ENCODE assay signal across 9 cellular contexts in genomic region chr11:66337103-66337899, GRCh38. TPM values are rescaled to one million over a fixed set of nuclear protein-coding genes. Genes with fewer than 3 reads are reported as not detected.
DNase-seq lines count a peak whose midpoint lies in the region; ATAC-seq, FAIRE-seq and TF ChIP-seq lines count a peak whose summit lies in the region.
"Had no signal": no experiment of that assay in that cellular context is flagged by ENCODE, and none has a peak within 500 bp of the region (broad histone marks: within the 10 kb centered on the region; RNA-seq: fewer than 3 reads in every experiment).

No MANE protein-coding gene starts in this region.

- peaks cover 32% of the 10 kb centered on the region for H3K79me2 ChIP-seq in astrocyte (ENCODE audit: insufficient read depth, low read length)

- 50 to 59% methylated on average over 18 of the region's 18 CpGs for WGBS in aorta, 2 donors

- H3K36me3 ChIP-seq in cardiac muscle cell: peaks cover 12% of the 10 kb centered on the region
- H3K36me3 ChIP-seq in astrocyte (ENCODE audit: insufficient read depth, low read length): peaks cover 6% of the 10 kb centered on the region
- peaks cover 0 to 8% of the 10 kb centered on the region in 2 donors for H3K36me3 ChIP-seq in aorta (ENCODE audit: control insufficient read depth in 1 of 2, insufficient read depth in 2 of 2, low read length in 1 of 2)

- H3K4me1 ChIP-seq in cardiac muscle cell (ENCODE audit: low read depth) (peaks cover 4% of the 10 kb centered on the region), astrocyte (ENCODE audit: insufficient read depth, low read length) (peaks cover 47% of the 10 kb centered on the region), aorta (ENCODE audit: control insufficient read depth in 1 of 2, insufficient read depth in 2 of 2, low read length in 2 of 2) (no peaks in the 10 kb centered on the region)

- ATAC-seq in left cardiac atrium (no peak), aorta (ENCODE audit: low FRiP score) (no peak)

- TF ChIP-seq CTCF in cardiac muscle cell (IDR thresholded peaks at IDR 0.05; ENCODE audit: low read depth, low read length): no peak
- TF ChIP-seq CTCF in astrocyte (IDR thresholded peaks at IDR 0.05; ENCODE audit: insufficient read depth, low read depth, low read length): no peak

- no peak overlapping the region for H2AFZ ChIP-seq in astrocyte (ENCODE audit: low read depth, low read length)

- peak overlapping the region; percentile 99 for H3K4me2 ChIP-seq in astrocyte (ENCODE audit: low read length)

- peak overlapping the region; percentile 88 for H3K4me3 Mint-ChIP-seq in astrocyte (ENCODE audit: unreplicated experiment)

- H3K27me3 ChIP-seq in cardiac muscle cell (no peaks in the 10 kb centered on the region), astrocyte (ENCODE audit: insufficient read depth, low read length) (no peaks in the 10 kb centered on the region), layer of hippocampus (ENCODE audit: control insufficient read depth, insufficient read depth, low read length) (no peaks in the 10 kb centered on the region), aorta (ENCODE audit: control insufficient read depth in 1 of 2, insufficient read depth in 2 of 2, low read length in 1 of 2) (no peaks in the 10 kb centered on the region)
- H3K27me3 ChIP-seq: tibial artery had no signal

- H3K9me3 ChIP-seq in cardiac muscle cell (ENCODE audit: low read depth): no peaks in the 10 kb centered on the region
- H3K9me3 ChIP-seq in astrocyte (ENCODE audit: insufficient read depth, low read depth, low read length): no peaks in the 10 kb centered on the region
- H3K9me3 ChIP-seq in aorta (ENCODE audit: control insufficient read depth, low read length): no peaks in the 10 kb centered on the region
- H3K9me3 ChIP-seq: tibial artery had no signal

- intact Hi-C loops in left cardiac atrium (cut with DNase I): no loop called here
- intact Hi-C loops in aorta (cut with DNase I): no loop called here

- no peaks in the 10 kb centered on the region for H3K27me3 Mint-ChIP-seq in astrocyte (ENCODE audit: low read depth, unreplicated experiment)

- H3K9me3 Mint-ChIP-seq in astrocyte (ENCODE audit: unreplicated experiment): no peaks in the 10 kb centered on the region

- H4K20me1 ChIP-seq in astrocyte (ENCODE audit: insufficient read depth, low read length): peaks cover 47% of the 10 kb centered on the region

- no peak for DNase-seq in cardiac muscle cell (ENCODE audit: low read depth in 1 of 2, low spot score in 1 of 2)
- no peak for DNase-seq in left cardiac atrium
- DNase-seq in astrocyte (ENCODE audit: low read depth): peak; percentile 53
- peak; percentile 48 to 71 for DNase-seq in aorta
- DNase-seq in stimulated activated CD4-positive, alpha-beta T cell treated with anti-CD3 and anti-CD28 coated beads, Interleukin-1b, Interleukin-23, amount 100 ng/mL, for 48 hours: no peak
- no peak for DNase-seq in stimulated activated CD4-positive, alpha-beta T cell treated with anti-CD3 and anti-CD28 coated beads, Interleukin-4, amount 100 ng/mL, for 24 hours
- DNase-seq in hippocampal formation (lab: John Stamatoyannopoulos, UW): no peak

- peaks cover 31% of the 10 kb centered on the region for H3K4me1 Mint-ChIP-seq in astrocyte (ENCODE audit: low read depth, unreplicated experiment)

- H3K9ac ChIP-seq in astrocyte (ENCODE audit: low read length): peak overlapping the region; percentile 80

- peaks cover 9% of the 10 kb centered on the region for H3K36me3 Mint-ChIP-seq in astrocyte (ENCODE audit: low read depth, unreplicated experiment)

- no peak overlapping the region for H3K4me3 ChIP-seq in cardiac muscle cell
- no peak overlapping the region for H3K4me3 ChIP-seq in astrocyte (ENCODE audit: insufficient read depth, low read depth, low read length)
- no peak overlapping the region for H3K4me3 ChIP-seq in aorta (ENCODE audit: low read length in 2 of 2)

- H3K27ac Mint-ChIP-seq in astrocyte (ENCODE audit: unreplicated experiment): peak overlapping the region; percentile 99

- H3K27ac ChIP-seq in cardiac muscle cell (peak overlapping the region; percentile 14), astrocyte (ENCODE audit: low read depth, low read length) (peak overlapping the region; percentile 96), layer of hippocampus (ENCODE audit: low read depth, low read length) (peak overlapping the region; percentile 52), aorta (ENCODE audit: low read depth in 1 of 2, low read length in 2 of 2) (no peak overlapping the region)

- no peak for FAIRE-seq in astrocyte (lab: Jason Lieb, UNC)

RNA-seq across cellular contexts. Expression of gene RIN1, which starts 1.1 kb away (rescaled TPM):
- 4.9 and 9.4 TPM in 2 replicates for total RNA-seq in cardiac muscle cell
- 1.9 and 4.8 TPM in 2 replicates for polyA plus RNA-seq in cardiac muscle cell
- total RNA-seq in left cardiac atrium: 1 to 10 TPM; 2.2 to 4.6 TPM
- total RNA-seq in astrocyte: 8.5 and 12.0 TPM in 2 replicates
- 1 to 10 TPM; 8.3 to 9.1 TPM for total RNA-seq in aorta
- 10 to 100 TPM in 1 of 2 donors, 1 to 10 TPM in 1; 1.8 to 13.3 TPM for polyA plus RNA-seq in aorta

RNA-seq across cellular contexts. Expression of gene BRMS1, which starts 7.6 kb away (rescaled TPM):
- total RNA-seq in cardiac muscle cell: 29.3 and 33.2 TPM in 2 replicates
- 33.8 and 37.3 TPM in 2 replicates for polyA plus RNA-seq in cardiac muscle cell
- 10 to 100 TPM; 14.9 to 19.3 TPM for total RNA-seq in left cardiac atrium
- total RNA-seq in astrocyte: 43.5 and 47.8 TPM in 2 replicates
- 10 to 100 TPM; 21.5 to 22.4 TPM for total RNA-seq in aorta
- 10 to 100 TPM; 24.4 to 55.2 TPM for polyA plus RNA-seq in aorta

RNA-seq across cellular contexts. Expression of gene B4GAT1, which starts 10.1 kb away (rescaled TPM):
- total RNA-seq in cardiac muscle cell: 138 and 194 TPM in 2 replicates
- 129 and 174 TPM in 2 replicates for polyA plus RNA-seq in cardiac muscle cell
- 10 to 100 TPM; 37.9 to 41.1 TPM for total RNA-seq in left cardiac atrium
- 25.2 and 28.4 TPM in 2 replicates for total RNA-seq in astrocyte
- 10 to 100 TPM; 11.8 to 18.8 TPM for total RNA-seq in aorta
- 10 to 100 TPM in 1 of 2 donors, 1 to 10 TPM in 1; 7.0 to 18.3 TPM for polyA plus RNA-seq in aorta

RNA-seq across cellular contexts. Expression of gene CD248, which starts 20.5 kb away (rescaled TPM):
- total RNA-seq in cardiac muscle cell (7.9 and 11.4 TPM in 2 replicates), left cardiac atrium (10 to 100 TPM; 43.8 to 54.3 TPM), astrocyte (50.9 and 58.8 TPM in 2 replicates), aorta (100 to 1,000 TPM in 1 of 2 donors, 10 to 100 TPM in 1; 38.6 to 118 TPM)
- polyA plus RNA-seq in cardiac muscle cell (20.2 and 31.2 TPM in 2 replicates), aorta (1 to 10 TPM; 3.1 to 7.2 TPM)

RNA-seq across cellular contexts. Expression of gene SLC29A2, which starts 34.3 kb away (rescaled TPM):
- total RNA-seq in cardiac muscle cell (30.2 and 36.8 TPM in 2 replicates), left cardiac atrium (10 to 100 TPM; 15.1 to 16.6 TPM), astrocyte (5.0 and 6.6 TPM in 2 replicates), aorta (1 to 10 TPM; 1.9 to 3.3 TPM)
- polyA plus RNA-seq in cardiac muscle cell (32.6 and 50.2 TPM in 2 replicates), aorta (1 to 10 TPM in 1 of 2 donors, under 1 TPM in 1; 0.38 to 3.9 TPM)

Comparison
In these comparisons a context has a peak if more than half of its experiments do, and no peak if none do; other contexts are left out.
1. DNase-seq: peak in astrocyte (single experiment) and aorta (2 of 2); none in cardiac muscle cell (0 of 2), left cardiac atrium (single experiment), stimulated activated CD4-positive, alpha-beta T cell treated with anti-CD3 and anti-CD28 coated beads, Interleukin-1b, Interleukin-23, amount 100 ng/mL, for 48 hours (single experiment), stimulated activated CD4-positive, alpha-beta T cell treated with anti-CD3 and anti-CD28 coated beads, Interleukin-4, amount 100 ng/mL, for 24 hours (single experiment) and hippocampal formation (0 of 2).
2. H3K27ac ChIP-seq: peak in cardiac muscle cell (single experiment), astrocyte (single experiment) and layer of hippocampus (single experiment); none in aorta (0 of 2).